Comparison of ENCODE assay signal across 15 cellular contexts in the genomic region with DNA sequence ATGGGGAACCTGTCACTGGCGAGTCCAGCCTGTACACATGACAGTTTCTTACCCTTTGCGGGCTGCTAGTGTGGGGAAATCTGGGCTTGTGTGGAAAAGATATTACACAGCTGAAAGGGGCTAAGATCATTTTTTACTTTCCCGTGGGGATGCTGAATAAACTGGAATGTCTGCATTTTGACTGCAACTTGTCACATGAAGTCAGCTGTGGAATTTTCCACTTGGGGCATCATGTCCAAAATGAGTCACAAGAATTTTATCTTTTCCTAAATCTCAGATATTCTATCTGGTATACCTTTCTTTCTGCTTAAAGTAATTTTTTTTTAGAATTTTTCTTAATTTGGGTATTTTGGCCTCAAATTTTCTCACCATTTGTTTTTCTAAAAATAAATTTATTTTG.
DNase-seq lines count a peak whose midpoint lies in the region; ATAC-seq and TF ChIP-seq lines count a peak whose summit lies in the region.
"Had no signal": no experiment of that assay in that cellular context is flagged by ENCODE, and none has a peak within 500 bp of the region (broad histone marks: within the 10 kb centered on the region; RNA-seq: fewer than 3 reads in every experiment).

No MANE protein-coding gene starts in this region.

- no peaks in the 10 kb centered on the region for H3K27me3 ChIP-seq in PC-3 (ENCODE audit: low read length)
- H3K27me3 ChIP-seq: BE2C had no signal

- no peak overlapping the region for H3K4me2 ChIP-seq in PC-3 (ENCODE audit: low read length)
- H3K4me2 ChIP-seq: GM23338 had no signal

- TF ChIP-seq CTCF in PC-3 (conservative IDR thresholded peaks at IDR 0.05; ENCODE audit: low read depth, low read length) (no peak), fibroblast of villous mesenchyme (IDR thresholded peaks at IDR 0.05; ENCODE audit: insufficient read depth, low read depth, low read length) (no peak)

- H3K27ac ChIP-seq in PC-3 (ENCODE audit: low read length), result no peak overlapping the region
- H3K27ac ChIP-seq: C4-2B had no signal

- DNase-seq in EH (ENCODE audit: low read depth), result peak; percentile 11
- peak; percentile 19 for DNase-seq in PC-3
- DNase-seq in fibroblast of villous mesenchyme (ENCODE audit: low read depth), result peak; percentile 7
- no peak for DNase-seq in stimulated activated naive CD4-positive, alpha-beta T cell treated with Interleukin-2 at 50 U/mL for 16 hours (lab: John Stamatoyannopoulos, UW)
- DNase-seq in NCI-H446 treated with DMSO at 0.1 percent for 48 hours (lab: John Stamatoyannopoulos, UW), result no peak
- DNase-seq: ACHN; BE2C; Caco-2; CD4-positive, alpha-beta T cell; GDM1; HCEC 1CT had no signal

- H3F3A ChIP-seq in PC-3 (ENCODE audit: low read length, unreplicated experiment), result no peaks in the 10 kb centered on the region

- H2AFZ ChIP-seq in PC-3 (ENCODE audit: low read length), result no peak overlapping the region

- POLR2A ChIA-PET in PC-3 (lab: Charles Lee; ENCODE audit: unreplicated experiment), result no interaction called here

- no peaks in the 10 kb centered on the region for H3K79me2 ChIP-seq in PC-3 (ENCODE audit: low read length)

- no peaks in the 10 kb centered on the region for H3K9me3 ChIP-seq in PC-3 (ENCODE audit: low read length)
- H3K9me3 ChIP-seq: BE2C, Caco-2 had no signal

- no TSS peak for BruUV-seq in PC-3 (replicated peaks; lab: Mats Ljungman, UMichigan)

- no peak overlapping the region for H3K9ac ChIP-seq in PC-3 (ENCODE audit: low read length)

- no peaks in the 10 kb centered on the region for H3K36me3 ChIP-seq in PC-3 (ENCODE audit: low read depth, low read length)
- H3K36me3 ChIP-seq: BE2C had no signal

- H3K4me1 ChIP-seq in PC-3 (ENCODE audit: insufficient read depth, low read length), result peaks cover 14% of the 10 kb centered on the region; the same call in 1 of the 2 replicates
- H3K4me1 ChIP-seq: BE2C, Caco-2 had no signal

- no peak overlapping the region for H3K4me3 ChIP-seq in PC-3 (ENCODE audit: low read length)
- H3K4me3 ChIP-seq in fibroblast of villous mesenchyme (ENCODE audit: low read depth, low read length), result no peak overlapping the region
- H3K4me3 ChIP-seq: GM23338 had no signal

- no peaks in the 10 kb centered on the region for H3K9me2 ChIP-seq in PC-3 (replicated peaks; ENCODE audit: low read length)

- no peaks in the 10 kb centered on the region for H4K20me1 ChIP-seq in PC-3 (ENCODE audit: low read length)

- ATAC-seq in PC-3, result no peak
- no peak for ATAC-seq in HG02798 (IDR thresholded peaks at IDR 0.05; ENCODE audit: poor library complexity, unreplicated experiment)
- ATAC-seq: GM23338, HepG2 had no signal

- CTCF ChIA-PET in PC-3 (lab: Charles Lee), result no interaction called here

- intact Hi-C loops in PC-3 (cut with micrococcal nuclease), result loop anchor here (10.0 kb wide), 1 partner anchor 129 kb away; no protein-coding TSS in a partner anchor

Comparison
In these comparisons a context has a peak if more than half of its experiments do, and no peak if none do; other contexts are left out.
1. DNase-seq: peak in EH (single experiment), PC-3 (single experiment) and fibroblast of villous mesenchyme (single experiment); none in stimulated activated naive CD4-positive, alpha-beta T cell treated with Interleukin-2 at 50 U/mL for 16 hours (single experiment) and NCI-H446 treated with DMSO at 0.1 percent for 48 hours (single experiment).